In the genomic region with DNA sequence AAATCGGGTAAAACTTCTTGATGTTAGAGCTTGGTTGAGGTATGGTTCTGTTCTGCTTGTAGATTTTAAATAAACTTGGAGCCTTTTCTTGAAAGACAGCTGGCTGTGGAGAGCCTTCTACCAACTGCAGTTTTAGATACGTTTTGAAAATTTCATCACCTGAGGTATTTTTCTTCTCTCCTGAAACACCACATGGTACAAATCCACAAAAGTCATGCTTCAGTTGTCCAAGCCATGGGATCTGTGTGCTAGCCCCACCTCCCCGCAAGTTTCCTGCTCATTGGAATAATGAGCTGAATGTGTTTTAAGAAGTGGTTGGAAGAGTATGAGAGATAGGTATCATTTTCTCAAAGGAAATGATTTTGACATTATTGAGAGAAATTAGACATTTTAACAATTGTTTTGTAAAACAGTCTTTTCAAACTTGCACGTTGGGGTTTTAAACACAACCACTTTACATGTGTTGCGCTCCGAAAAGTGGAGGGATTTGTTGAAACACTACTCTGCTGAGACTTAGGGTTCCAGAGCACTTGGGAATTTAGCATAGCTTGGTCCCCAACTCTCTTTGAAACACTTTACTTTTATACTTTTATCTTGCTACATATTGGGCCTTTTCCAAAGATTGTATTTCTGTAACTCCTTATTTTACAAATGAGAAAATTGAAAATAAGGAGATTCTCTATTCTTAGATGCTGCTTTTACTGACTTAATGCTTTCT, we compare ENCODE assay signal across 8 cellular contexts. TPM values are rescaled to one million over a fixed set of nuclear protein-coding genes. Genes with fewer than 3 reads are reported as not detected.
DNase-seq lines count a peak whose midpoint lies in the region; ATAC-seq, FAIRE-seq and TF ChIP-seq lines count a peak whose summit lies in the region.

No MANE protein-coding gene starts in this region.

- peaks cover 2% of the 10 kb centered on the region for H3K36me3 Mint-ChIP-seq in progenitor cell of endocrine pancreas (ENCODE audit: insufficient read depth)

- peak overlapping the region; percentile 80 for H3K4me3 Mint-ChIP-seq in progenitor cell of endocrine pancreas (ENCODE audit: low read depth)

- peaks cover 34% of the 10 kb centered on the region for H3K4me1 Mint-ChIP-seq in progenitor cell of endocrine pancreas (ENCODE audit: low read depth)

- no peaks in the 10 kb centered on the region for H3K27me3 Mint-ChIP-seq in progenitor cell of endocrine pancreas

- peak overlapping the region; percentile 97 for H3K27ac Mint-ChIP-seq in progenitor cell of endocrine pancreas

- peak; percentile 72 for FAIRE-seq in GM18507 (lab: Jason Lieb, UNC)

- no peaks in the 10 kb centered on the region for H3K9me3 ChIP-seq in SK-N-MC (ENCODE audit: low read depth, low read length)

- peak overlapping the region; percentile 47; the same call in 1 of the 2 replicates for H3K27ac ChIP-seq in SK-N-MC

- ATAC-seq in HG02970 (IDR thresholded peaks at IDR 0.05; ENCODE audit: low FRiP score, unreplicated experiment): no peak

- H3K9me3 Mint-ChIP-seq in progenitor cell of endocrine pancreas (ENCODE audit: low read depth): no peaks in the 10 kb centered on the region

- TF ChIP-seq CTCF in AG09309 (IDR thresholded peaks at IDR 0.05; ENCODE audit: control insufficient read depth, insufficient read depth, low read depth, low read length, missing control alignments) (no peak), progenitor cell of endocrine pancreas (IDR thresholded peaks at IDR 0.05; ENCODE audit: unreplicated experiment) (no peak)

- peak overlapping the region; percentile 90 for H3K9ac ChIP-seq in SK-N-MC (ENCODE audit: insufficient read length)

- DNase-seq in AG09309 (ENCODE audit: low read depth) (no peak), GM18507 (ENCODE audit: extremely low spot score, insufficient read length, low read depth) (no peak), SK-N-MC (ENCODE audit: low read depth, low spot score) (no peak), fibroblast of peridontal ligament (ENCODE audit: extremely low read depth) (peak; percentile 27), progenitor cell of endocrine pancreas (ENCODE audit: low spot score, unreplicated experiment) (no peak), islet precursor cell (no peak), NCI-H2196 (lab: John Stamatoyannopoulos, UW; ENCODE audit: unreplicated experiment) (no peak)

- H3K4me3 ChIP-seq in AG09309 (ENCODE audit: control insufficient read depth, low read depth, low read length): peak overlapping the region; percentile 60
- H3K4me3 ChIP-seq in SK-N-MC: peak overlapping the region; percentile 92

- H3K36me3 ChIP-seq in SK-N-MC (ENCODE audit: insufficient read depth, low read length): peaks cover under 1% of the 10 kb centered on the region; the same call in 1 of the 2 replicates

RNA-seq across cellular contexts. Expression of a gene that starts 1.5 kb away (rescaled TPM):
- total RNA-seq in progenitor cell of endocrine pancreas: 43.1 and 46.3 TPM in 2 replicates
